ENCODE assay signal across 9 cellular contexts in the genomic region with DNA sequence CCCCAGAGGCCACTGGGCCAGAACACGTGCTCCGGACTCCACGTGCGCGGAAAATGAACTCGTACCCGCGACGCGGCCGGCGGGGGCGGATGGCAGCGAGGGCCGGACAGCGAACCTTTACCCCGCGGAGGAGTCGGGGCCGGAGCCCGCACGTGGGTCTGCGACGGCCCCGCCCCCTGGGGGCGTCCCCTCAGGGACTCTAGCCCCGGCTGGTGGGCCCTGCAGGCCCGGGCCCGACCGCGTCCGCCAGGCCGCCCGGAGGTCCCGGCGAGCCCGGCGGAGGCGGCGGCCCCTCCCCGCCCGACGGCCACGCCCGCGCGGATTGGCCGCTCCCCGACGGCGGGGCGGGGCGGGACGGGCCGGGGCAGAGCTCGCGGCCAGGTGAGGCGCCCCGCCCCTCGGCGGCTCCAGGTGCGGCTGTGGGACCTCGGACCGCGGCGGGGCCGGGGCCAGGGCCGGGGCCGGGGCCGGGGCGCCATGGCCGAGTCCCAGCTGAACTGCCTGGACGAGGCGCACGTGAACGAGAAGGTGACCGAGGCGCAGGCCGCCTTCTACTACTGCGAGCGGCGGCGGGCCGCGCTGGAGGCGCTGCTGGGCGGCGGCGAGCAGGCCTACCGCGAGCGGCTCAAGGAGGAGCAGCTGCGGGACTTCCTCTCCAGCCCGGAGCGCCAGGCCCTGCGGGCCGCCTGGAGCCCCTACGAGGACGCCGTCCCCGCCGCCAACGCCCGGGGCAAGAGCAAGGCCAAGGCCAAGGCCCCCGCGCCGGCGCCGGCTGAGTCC. TPM values are rescaled to one million over a fixed set of nuclear protein-coding genes. Genes with fewer than 3 reads are reported as not detected.
DNase-seq lines count a peak whose midpoint lies in the region; ATAC-seq, FAIRE-seq and TF ChIP-seq lines count a peak whose summit lies in the region.
"Had no signal": no experiment of that assay in that cellular context is flagged by ENCODE, and none has a peak within 500 bp of the region (broad histone marks: within the 10 kb centered on the region; RNA-seq: fewer than 3 reads in every experiment).

A gene (plus strand): TSS at position 389 of the 780 bp plus-strand sequence. CDS start 89 bp downstream, at position 478.

- no TSS peak for BruUV-seq in HepG2 (replicated peaks; lab: Mats Ljungman, UMichigan)

- H3K4me3 Mint-ChIP-seq in activated naive CD8-positive, alpha-beta T cell treated with anti-CD3 and anti-CD28 coated beads, Interleukin-2, amount 10 ng/mL, durations not matched to agents 7 days and 5 days: peak within 1 kb of the TSS; percentile 45

- H3K4me3 ChIP-seq in liver (ENCODE audit: low read depth in 1 of 3, low read length in 3 of 3) (peak within 1 kb of the TSS in 1 of 3 donors; percentile 41), HepG2 (replicated peaks in 1 of 3; ENCODE audit: insufficient read depth in 1 of 3, low read depth in 2 of 3, low read length in 3 of 3) (no peak within 1 kb of the TSS), suprapubic skin (peak within 1 kb of the TSS; percentile 62), uterus (peak within 1 kb of the TSS in 1 of 2 donors; percentile 20)

- intact Hi-C loops in HepG2 (cut with micrococcal nuclease; ENCODE audit: unreplicated experiment): no loop called here
- intact Hi-C loops in uterus (cut with DNase I; ENCODE audit: low total_unique reads): no loop called here
- intact Hi-C loops in posterior vena cava (cut with DNase I): no loop called here

- no peak within 1 kb of the TSS for H3K9ac ChIP-seq in liver (ENCODE audit: low read depth in 1 of 2, low read length in 2 of 2)
- no peak within 1 kb of the TSS for H3K9ac ChIP-seq in HepG2 (ENCODE audit: insufficient read depth, low read depth, low read length)

- CTCF ChIA-PET in HepG2 (lab: Yijun Ruan, JAX; ENCODE audit: low intra/inter-chr PET ratio, low total read pairs): no interaction called here

- no peak for FAIRE-seq in HepG2 (lab: Jason Lieb, UNC)

- no peaks in the 10 kb centered on the region for H4K20me1 ChIP-seq in HepG2 (ENCODE audit: insufficient read depth, low read length)

- TF ChIP-seq EP300 in HepG2 (IDR thresholded peaks at IDR 0.05; ENCODE audit: low read depth in 2 of 2, low read length in 2 of 2) (no peak), HepG2 (CRISPR knock-in tag; IDR thresholded peaks at IDR 0.05; ENCODE audit: borderline replicate concordance) (no peak), suprapubic skin (IDR thresholded peaks at IDR 0.05) (no peak)

- 30% methylated on average over 109 of the region's 109 CpGs for WGBS in liver
- 89% methylated on average over 24 of the region's 109 CpGs for WGBS in HepG2 (ENCODE audit: low lambda C conversion rate)
- no CpG with 5 or more reads among the region's 109 CpGs for WGBS in suprapubic skin

- H3K9me3 ChIP-seq in liver (ENCODE audit: control insufficient read depth in 4 of 4, low read length in 3 of 4) (no peaks in the 10 kb centered on the region), HepG2 (ENCODE audit: low read length) (no peaks in the 10 kb centered on the region), suprapubic skin (no peaks in the 10 kb centered on the region), uterus (no peaks in the 10 kb centered on the region)

- no peak for TF ChIP-seq RAD21 in liver (IDR thresholded peaks at IDR 0.05)
- TF ChIP-seq RAD21 in HepG2 (CRISPR knock-in tag; IDR thresholded peaks at IDR 0.05): no peak

- H3K27ac Mint-ChIP-seq in activated naive CD8-positive, alpha-beta T cell treated with anti-CD3 and anti-CD28 coated beads, Interleukin-2, amount 10 ng/mL, durations not matched to agents 7 days and 5 days: no peak within 1 kb of the TSS

- H3K4me1 ChIP-seq in liver (ENCODE audit: control insufficient read depth in 4 of 4, insufficient read depth in 4 of 4, low read length in 3 of 4): peaks cover 20 to 76% (median 67%) of the 10 kb centered on the region in 4 donors
- H3K4me1 ChIP-seq in HepG2 (ENCODE audit: insufficient read depth, low read length): peaks cover 46% of the 10 kb centered on the region
- H3K4me1 ChIP-seq in suprapubic skin: peaks cover 50% of the 10 kb centered on the region
- no peaks in the 10 kb centered on the region for H3K4me1 ChIP-seq in uterus

- POLR2A ChIA-PET in HepG2 (lab: Yijun Ruan, JAX): no interaction called here
- POLR2A ChIA-PET in activated naive CD8-positive, alpha-beta T cell treated with anti-CD3 and anti-CD28 coated beads, Interleukin-2, amount 10 ng/mL, durations not matched to agents 7 days and 5 days (lab: Charles Lee): interaction anchor here (1.3 kb wide), 1 partner anchor 49 kb away, joined by 3 read pairs; no protein-coding TSS in a partner anchor

- peaks cover 5% of the 10 kb centered on the region for H3K4me1 Mint-ChIP-seq in activated naive CD8-positive, alpha-beta T cell treated with anti-CD3 and anti-CD28 coated beads, Interleukin-2, amount 10 ng/mL, durations not matched to agents 7 days and 5 days

- no peak for TF ChIP-seq POLR2A in HepG2 (IDR thresholded peaks at IDR 0.05; ENCODE audit: insufficient read depth in 1 of 2, low read depth in 2 of 2, low read length in 2 of 2)
- TF ChIP-seq POLR2A in suprapubic skin (IDR thresholded peaks at IDR 0.05): peak in 1 of 2 donors; percentile 23
- TF ChIP-seq POLR2A in uterus (IDR thresholded peaks at IDR 0.05): no peak

- H3K79me2 ChIP-seq in HepG2 (ENCODE audit: insufficient read depth, low read length): no peaks in the 10 kb centered on the region

- H3K36me3 Mint-ChIP-seq in activated naive CD8-positive, alpha-beta T cell treated with anti-CD3 and anti-CD28 coated beads, Interleukin-2, amount 10 ng/mL, durations not matched to agents 7 days and 5 days: no peaks in the 10 kb centered on the region

- H3K27me3 ChIP-seq in liver (ENCODE audit: control insufficient read depth in 4 of 4, insufficient read depth in 4 of 4, low read length in 3 of 4): no peaks in the 10 kb centered on the region
- H3K27me3 ChIP-seq in HepG2 (ENCODE audit: control insufficient read depth in 1 of 2, insufficient read depth in 2 of 2, low read length in 2 of 2): peaks cover 2 to 22% of the 10 kb centered on the region in 2 experiments; a peak in 3 of 5 replicates
- H3K27me3 ChIP-seq in suprapubic skin: peaks cover 32% of the 10 kb centered on the region
- H3K27me3 ChIP-seq in uterus: peaks cover 8 to 10% of the 10 kb centered on the region in 2 donors

- DNase-seq in HepG2 (ENCODE audit: low spot score): no peak
- peak; percentile 76 for DNase-seq in activated naive CD8-positive, alpha-beta T cell treated with anti-CD3 and anti-CD28 coated beads, Interleukin-2, amount 10 ng/mL, durations not matched to agents 7 days and 5 days
- DNase-seq in kidney tubule cell (ENCODE audit: low spot score): peak; percentile 55
- no peak for DNase-seq in suprapubic skin (ENCODE audit: low spot score in 2 of 2)
- no peak for DNase-seq in uterus
- DNase-seq in A172 (ENCODE audit: low spot score): no peak
- no peak for DNase-seq in posterior vena cava (ENCODE audit: low spot score)

- H2AFZ ChIP-seq in HepG2 (ENCODE audit: low read length): no peak within 1 kb of the TSS

- H3K4me2 ChIP-seq in HepG2 (ENCODE audit: low read depth, low read length): no peak within 1 kb of the TSS

- in situ Hi-C loops in HepG2 (cut with HindIII; ENCODE audit: extremely low pct_ligation_motif_present, low pct_unique_long_range_greater_than_20kb): no loop called here

- H3K9me3 Mint-ChIP-seq in activated naive CD8-positive, alpha-beta T cell treated with anti-CD3 and anti-CD28 coated beads, Interleukin-2, amount 10 ng/mL, durations not matched to agents 7 days and 5 days: no peaks in the 10 kb centered on the region

- H3K27me3 Mint-ChIP-seq in activated naive CD8-positive, alpha-beta T cell treated with anti-CD3 and anti-CD28 coated beads, Interleukin-2, amount 10 ng/mL, durations not matched to agents 7 days and 5 days: peaks cover 47% of the 10 kb centered on the region

- TF ChIP-seq CTCF in liver (IDR thresholded peaks at IDR 0.05; ENCODE audit: low read depth, low read length, missing input control): no peak
- no peak for TF ChIP-seq CTCF in HepG2 (CRISPR knock-in tag; IDR thresholded peaks at IDR 0.05)
- TF ChIP-seq CTCF in suprapubic skin (IDR thresholded peaks at IDR 0.05): no peak
- no peak for TF ChIP-seq CTCF in uterus (IDR thresholded peaks at IDR 0.05)

- ATAC-seq in HepG2: no peak
- peak; percentile 80 for ATAC-seq in activated naive CD8-positive, alpha-beta T cell treated with anti-CD3 and anti-CD28 coated beads, Interleukin-2, amount 10 ng/mL, durations not matched to agents 7 days and 5 days (ENCODE audit: low read depth)

- H3K27ac ChIP-seq in liver (ENCODE audit: low read depth in 1 of 2, low read length in 2 of 2): peak within 1 kb of the TSS in 1 of 2 donors; percentile 22
- no peak within 1 kb of the TSS for H3K27ac ChIP-seq in HepG2 (ENCODE audit: extremely low read length, insufficient read depth, low read length)
- peak within 1 kb of the TSS; percentile 92 for H3K27ac ChIP-seq in suprapubic skin
- H3K27ac ChIP-seq in uterus: no peak within 1 kb of the TSS

- H3K36me3 ChIP-seq in liver (ENCODE audit: control insufficient read depth in 4 of 4, insufficient read depth in 3 of 4, low read depth in 1 of 4, low read length in 3 of 4) (no peaks in the 10 kb centered on the region), HepG2 (replicated peaks in 1 of 2; ENCODE audit: control insufficient read depth in 1 of 2, insufficient read depth in 2 of 2, low read length in 2 of 2) (no peaks in the 10 kb centered on the region), suprapubic skin (no peaks in the 10 kb centered on the region), uterus (no peaks in the 10 kb centered on the region)

RNA-seq across cellular contexts. Expression of the gene that starts here (rescaled TPM):
- total RNA-seq in liver (1 to 10 TPM; 1.1 to 1.2 TPM), HepG2 (2016; rRNA removed; fragmentation: Illumina TruSeq; extraction: Trizol) (not detected in 2 replicates), suprapubic skin (10 to 100 TPM; 54.5 to 78.1 (median 69.3) TPM), uterus (1 to 10 TPM in 1 of 4 donors, under 1 TPM in 3; under 0.01 to 2.6 (median 0.11) TPM), posterior vena cava (under 1 TPM in 1 of 2 donors, not detected in 1; 0.42 TPM)
- polyA plus RNA-seq in liver (1 to 10 TPM in 1 of 2 donors, under 1 TPM in 1; 0.39 to 1.5 TPM), HepG2 (2011; rRNA removed) (not detected in 2 replicates)
- not detected in 2 replicates for total RNA-seq in HepG2 (2016; cell fraction: cytosol; rRNA removed; fragmentation: Illumina TruSeq; extraction: Trizol; ENCODE audit: low read depth)
- total RNA-seq in HepG2 (2016; cell fraction: insoluble cytoplasmic fraction; rRNA removed; fragmentation: Illumina TruSeq; extraction: Trizol): not detected in 2 replicates
- total RNA-seq in HepG2 (2016; cell fraction: membrane; rRNA removed; fragmentation: Illumina TruSeq; extraction: Trizol): not detected in 2 replicates
- not detected in 2 replicates for total RNA-seq in HepG2 (2016; cell fraction: nucleus; rRNA removed; fragmentation: Illumina TruSeq; extraction: Trizol)
- polyA plus RNA-seq in HepG2 (2011; cell fraction: cytosol; rRNA removed): under 0.01 and 0.03 TPM in 2 replicates
- not detected in 2 replicates for polyA plus RNA-seq in HepG2 (2011; cell fraction: nucleus; rRNA removed)
- not detected in 2 replicates for polyA plus RNA-seq in HepG2 (2012)
- not detected in 2 replicates for polyA plus RNA-seq in HepG2 (2016; cell fraction: cytosol; fragmentation: Illumina TruSeq; extraction: Trizol; ENCODE audit: low read depth)
- not detected in 2 replicates for polyA plus RNA-seq in HepG2 (2016; cell fraction: insoluble cytoplasmic fraction; fragmentation: Illumina TruSeq; extraction: Trizol; ENCODE audit: low read depth)
- not detected in 2 replicates for polyA plus RNA-seq in HepG2 (2016; cell fraction: membrane; fragmentation: Illumina TruSeq; extraction: Trizol; ENCODE audit: low read depth)
- not detected in 2 replicates for polyA plus RNA-seq in HepG2 (2016; cell fraction: nucleus; fragmentation: Illumina TruSeq; extraction: Trizol; ENCODE audit: insufficient read depth, low read depth)
- polyA minus RNA-seq in HepG2 (2011; rRNA and poly(A)+ RNA removed; ENCODE audit: low replicate concordance): 7.3 TPM in 1 of 2 replicates, not detected in the other
- polyA minus RNA-seq in HepG2 (2011; cell fraction: cytosol; rRNA and poly(A)+ RNA removed): not detected in 2 replicates
- polyA minus RNA-seq in HepG2 (2011; cell fraction: nucleus; rRNA and poly(A)+ RNA removed): not detected in 2 replicates
- under 1 TPM; 0.20 to 0.30 TPM for total RNA-seq in activated naive CD8-positive, alpha-beta T cell treated with anti-CD3 and anti-CD28 coated beads, Interleukin-2, amount 10 ng/mL, durations not matched to agents 7 days and 5 days
- total RNA-seq in A172 (2014; rRNA removed; shearing (Covaris generic)): not detected in 2 replicates
- total RNA-seq: myocyte had no signal

Comparison
In these comparisons a context has a peak if more than half of its experiments do, and no peak if none do; other contexts are left out.
1. RNA of the gene that starts here (total RNA-seq): 54.5 to 78.1 TPM in suprapubic skin; 1.1 to 1.2 TPM in liver, 0.42 TPM in posterior vena cava, 0.20 to 0.30 TPM in activated naive CD8-positive, alpha-beta T cell treated with anti-CD3 and anti-CD28 coated beads, Interleukin-2, amount 10 ng/mL, durations not matched to agents 7 days and 5 days, under 0.01 to 2.6 TPM in uterus, not detected in HepG2 and not detected in A172; every median in the first group is over 10 times any median in the second.
2. Peak in DNase-seq and ATAC-seq in activated naive CD8-positive, alpha-beta T cell treated with anti-CD3 and anti-CD28 coated beads, Interleukin-2, amount 10 ng/mL, durations not matched to agents 7 days and 5 days; RNA of the gene not detected or under 1 TPM.